Comparison of ENCODE assay signal across 9 cellular contexts in the genomic region with DNA sequence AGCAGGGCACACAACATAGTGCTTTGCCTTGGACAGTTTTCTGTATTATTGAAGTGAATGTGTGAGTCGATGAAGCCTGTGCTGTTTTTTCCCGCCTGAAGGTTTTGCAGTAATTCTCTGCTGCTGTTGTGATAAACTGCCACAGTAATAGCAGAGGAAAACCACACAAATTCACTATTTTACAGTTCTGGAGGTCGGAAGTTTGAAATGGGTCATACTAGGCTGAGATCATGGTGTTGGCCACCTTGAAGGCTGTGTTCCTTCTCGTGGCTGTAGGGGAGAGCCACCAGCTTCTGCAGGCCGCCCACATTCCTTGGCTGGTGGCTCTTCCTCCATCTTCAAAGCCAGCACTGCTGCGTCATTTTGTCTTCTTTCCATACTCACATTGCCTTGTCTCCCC. TPM values are rescaled to one million over a fixed set of nuclear protein-coding genes. Genes with fewer than 3 reads are reported as not detected.
DNase-seq lines count a peak whose midpoint lies in the region; ATAC-seq and TF ChIP-seq lines count a peak whose summit lies in the region.
"Had no signal": no experiment of that assay in that cellular context is flagged by ENCODE, and none has a peak within 500 bp of the region (broad histone marks: within the 10 kb centered on the region; RNA-seq: fewer than 3 reads in every experiment).

No MANE protein-coding gene starts in this region.

- POLR2A ChIA-PET in Caco-2 (lab: Charles Lee) = no interaction called here
- POLR2A ChIA-PET in activated naive CD8-positive, alpha-beta T cell treated with anti-CD3 and anti-CD28 coated beads, Interleukin-2, amount 10 ng/mL, durations not matched to agents 7 days and 5 days (lab: Charles Lee) = interaction anchor here (0.6 kb wide), 1 partner anchor 203 kb away, joined by 3 read pairs; no protein-coding TSS in a partner anchor

- no peak overlapping the region for H3K27ac ChIP-seq in CD4-positive, CD25-positive, alpha-beta regulatory T cell (ENCODE audit: insufficient read depth, low read length, poor library complexity, severe bottlenecking)
- H3K27ac ChIP-seq in neural cell (ENCODE audit: low read length) = no peak overlapping the region
- H3K27ac ChIP-seq: SJCRH30 had no signal

- peaks cover 0 to 23% (median 5%) of the 10 kb centered on the region in 4 donors for H3K4me1 Mint-ChIP-seq in CD4-positive, CD25-positive, alpha-beta regulatory T cell
- no peaks in the 10 kb centered on the region for H3K4me1 Mint-ChIP-seq in Caco-2 (ENCODE audit: low read depth, unreplicated experiment)
- peaks cover 10% of the 10 kb centered on the region for H3K4me1 Mint-ChIP-seq in activated naive CD8-positive, alpha-beta T cell treated with anti-CD3 and anti-CD28 coated beads, Interleukin-2, amount 10 ng/mL, durations not matched to agents 7 days and 5 days

- peaks cover 0 to 7% (median 1%) of the 10 kb centered on the region in 7 donors for H3K9me3 Mint-ChIP-seq in CD4-positive, CD25-positive, alpha-beta regulatory T cell
- H3K9me3 Mint-ChIP-seq in Caco-2 (ENCODE audit: unreplicated experiment) = peaks cover 10% of the 10 kb centered on the region
- peaks cover 2% of the 10 kb centered on the region for H3K9me3 Mint-ChIP-seq in activated naive CD8-positive, alpha-beta T cell treated with anti-CD3 and anti-CD28 coated beads, Interleukin-2, amount 10 ng/mL, durations not matched to agents 7 days and 5 days

- no peaks in the 10 kb centered on the region for H3F3A ChIP-seq in neural cell (ENCODE audit: insufficient read depth, low read length, poor library complexity, severe bottlenecking)

- CTCF ChIA-PET in Caco-2 (lab: Charles Lee) = no interaction called here

- no TSS peak for BruUV-seq in Caco-2 (replicated peaks; lab: Mats Ljungman, UMichigan)

- H3K36me3 Mint-ChIP-seq in CD4-positive, CD25-positive, alpha-beta regulatory T cell = peaks cover 3% of the 10 kb centered on the region
- no peaks in the 10 kb centered on the region for H3K36me3 Mint-ChIP-seq in Caco-2 (ENCODE audit: insufficient read depth, unreplicated experiment)
- no peaks in the 10 kb centered on the region for H3K36me3 Mint-ChIP-seq in activated naive CD8-positive, alpha-beta T cell treated with anti-CD3 and anti-CD28 coated beads, Interleukin-2, amount 10 ng/mL, durations not matched to agents 7 days and 5 days

- intact Hi-C loops in Caco-2 (cut with micrococcal nuclease; ENCODE audit: unreplicated experiment) = loop anchor here (5.0 kb wide), 1 partner anchor 543 kb away; no protein-coding TSS in a partner anchor

- H3K27me3 Mint-ChIP-seq in CD4-positive, CD25-positive, alpha-beta regulatory T cell = peaks cover 33% of the 10 kb centered on the region
- peaks cover 9% of the 10 kb centered on the region for H3K27me3 Mint-ChIP-seq in Caco-2 (ENCODE audit: insufficient read depth, unreplicated experiment)
- peaks cover 11% of the 10 kb centered on the region for H3K27me3 Mint-ChIP-seq in activated naive CD8-positive, alpha-beta T cell treated with anti-CD3 and anti-CD28 coated beads, Interleukin-2, amount 10 ng/mL, durations not matched to agents 7 days and 5 days

- H3K79me2 ChIP-seq in neural cell (replicated peaks; ENCODE audit: insufficient read depth, low read length) = peaks cover 29% of the 10 kb centered on the region

- no peak overlapping the region for H3K4me3 ChIP-seq in CD4-positive, CD25-positive, alpha-beta regulatory T cell (ENCODE audit: low read depth, low read length)
- H3K4me3 ChIP-seq in Caco-2 (ENCODE audit: low read depth, low read length) = no peak overlapping the region
- H3K4me3 ChIP-seq in neural cell (ENCODE audit: low read length) = peak overlapping the region; percentile 99
- H3K4me3 ChIP-seq: SJCRH30 had no signal

- H3K9me2 ChIP-seq in neural cell (ENCODE audit: insufficient read depth, low read length) = no peaks in the 10 kb centered on the region

- no peak overlapping the region for H2AFZ ChIP-seq in neural cell (ENCODE audit: low read depth, low read length)

- DNase-seq in CD4-positive, CD25-positive, alpha-beta regulatory T cell = no peak
- DNase-seq in Caco-2 (no peak), HT-29 (ENCODE audit: low spot score) (no peak)
- no peak for DNase-seq in activated naive CD8-positive, alpha-beta T cell treated with anti-CD3 and anti-CD28 coated beads, Interleukin-2, amount 10 ng/mL, durations not matched to agents 7 days and 5 days
- DNase-seq in stimulated activated CD4-positive, alpha-beta T cell treated with anti-CD3 and anti-CD28 coated beads, Interleukin-2, amount 100 ng/mL, for 48 hours = no peak
- DNase-seq: SJCRH30 had no signal

- H3K27ac Mint-ChIP-seq in CD4-positive, CD25-positive, alpha-beta regulatory T cell = no peak overlapping the region
- no peak overlapping the region for H3K27ac Mint-ChIP-seq in Caco-2 (ENCODE audit: unreplicated experiment)
- no peak overlapping the region for H3K27ac Mint-ChIP-seq in activated naive CD8-positive, alpha-beta T cell treated with anti-CD3 and anti-CD28 coated beads, Interleukin-2, amount 10 ng/mL, durations not matched to agents 7 days and 5 days

- no peak overlapping the region for H3K9ac ChIP-seq in neural cell (ENCODE audit: low read length)

- no peaks in the 10 kb centered on the region for H3K9me3 ChIP-seq in CD4-positive, CD25-positive, alpha-beta regulatory T cell (ENCODE audit: control insufficient read depth in 2 of 2, low read length in 2 of 2)
- no peaks in the 10 kb centered on the region for H3K9me3 ChIP-seq in Caco-2
- H3K9me3 ChIP-seq in neural cell (ENCODE audit: low read length) = no peaks in the 10 kb centered on the region
- H3K9me3 ChIP-seq: heart right ventricle, SJCRH30 had no signal

- no peak for ATAC-seq in CD4-positive, CD25-positive, alpha-beta regulatory T cell (ENCODE audit: low read depth in 2 of 2)
- no peak for ATAC-seq in activated naive CD8-positive, alpha-beta T cell treated with anti-CD3 and anti-CD28 coated beads, Interleukin-2, amount 10 ng/mL, durations not matched to agents 7 days and 5 days (ENCODE audit: low read depth)
- ATAC-seq in HG03571 (IDR thresholded peaks at IDR 0.05; ENCODE audit: unreplicated experiment) = no peak

- H3K27me3 ChIP-seq in CD4-positive, CD25-positive, alpha-beta regulatory T cell (ENCODE audit: control insufficient read depth, insufficient read depth, low read length) = no peaks in the 10 kb centered on the region
- no peaks in the 10 kb centered on the region for H3K27me3 ChIP-seq in Caco-2 (replicated peaks; ENCODE audit: control insufficient read depth, insufficient read depth, low read length)
- H3K27me3 ChIP-seq in neural cell (ENCODE audit: insufficient read depth, low read depth, low read length) = no peaks in the 10 kb centered on the region

- TF ChIP-seq RAD21 in neural cell (conservative IDR thresholded peaks at IDR 0.05) = no peak

- H3K36me3 ChIP-seq in CD4-positive, CD25-positive, alpha-beta regulatory T cell (ENCODE audit: control insufficient read depth, insufficient read depth, low read length) = no peaks in the 10 kb centered on the region
- no peaks in the 10 kb centered on the region for H3K36me3 ChIP-seq in Caco-2 (ENCODE audit: control insufficient read depth, insufficient read depth, low read length)
- no peaks in the 10 kb centered on the region for H3K36me3 ChIP-seq in neural cell (ENCODE audit: insufficient read depth, low read length)
- H3K36me3 ChIP-seq: heart right ventricle, SJCRH30 had no signal

- H3K4me3 Mint-ChIP-seq in CD4-positive, CD25-positive, alpha-beta regulatory T cell = peak overlapping the region; percentile 86 to 90 (median 86)
- peak overlapping the region; percentile 77 for H3K4me3 Mint-ChIP-seq in Caco-2 (ENCODE audit: unreplicated experiment)
- H3K4me3 Mint-ChIP-seq in activated naive CD8-positive, alpha-beta T cell treated with anti-CD3 and anti-CD28 coated beads, Interleukin-2, amount 10 ng/mL, durations not matched to agents 7 days and 5 days = peak overlapping the region; percentile 6

- H4K20me1 ChIP-seq in neural cell (ENCODE audit: insufficient read depth) = no peaks in the 10 kb centered on the region

- no peak for TF ChIP-seq EP300 in neural cell (conservative IDR thresholded peaks at IDR 0.05; ENCODE audit: poor library complexity, severe bottlenecking)

- no peak overlapping the region for H3K4me2 ChIP-seq in neural cell (ENCODE audit: low read length)

- H3K4me1 ChIP-seq in CD4-positive, CD25-positive, alpha-beta regulatory T cell (ENCODE audit: control insufficient read depth, insufficient read depth, low read length, poor library complexity, severe bottlenecking) = peaks cover 23% of the 10 kb centered on the region
- H3K4me1 ChIP-seq in Caco-2 = no peaks in the 10 kb centered on the region
- H3K4me1 ChIP-seq: SJCRH30 had no signal

- TF ChIP-seq CTCF in Caco-2 (IDR thresholded peaks at IDR 0.05; ENCODE audit: insufficient read depth in 1 of 2, low read depth in 1 of 2, low read length in 1 of 2, severe bottlenecking in 1 of 2, unreplicated experiment in 1 of 2) = no peak
- TF ChIP-seq CTCF in neural cell (IDR thresholded peaks at IDR 0.05; ENCODE audit: poor library complexity, severe bottlenecking) = no peak

TF ChIP-seq in neural cell, 6 proteins besides CTCF, POLR2A, EP300 and RAD21:
- TF ChIP-seq TAF1 (IDR thresholded peaks at IDR 0.05; ENCODE audit: low read depth) (no peak), MXI1 (conservative IDR thresholded peaks at IDR 0.05; ENCODE audit: poor library complexity, severe bottlenecking) (no peak)

RNA-seq across cellular contexts. Expression of gene SLC16A14, which starts 0.7 kb away (rescaled TPM):
- not detected for total RNA-seq in CD4-positive, CD25-positive, alpha-beta regulatory T cell
- polyA plus RNA-seq in CD4-positive, CD25-positive, alpha-beta regulatory T cell = under 1 TPM in 2 of 4 donors, not detected in 2; 0.10 to 0.14 TPM
- 0.19 TPM in 1 of 2 replicates, not detected in the other for total RNA-seq in Caco-2 (2022)
- total RNA-seq in activated naive CD8-positive, alpha-beta T cell treated with anti-CD3 and anti-CD28 coated beads, Interleukin-2, amount 10 ng/mL, durations not matched to agents 7 days and 5 days = under 1 TPM; 0.65 to 0.72 TPM
- 125 and 128 TPM in 2 replicates for polyA plus RNA-seq in neural cell
- polyA minus RNA-seq in neural cell = 201 and 206 TPM in 2 replicates
- 0.23 TPM in 1 of 2 replicates, not detected in the other for total RNA-seq in HT-29 (2014; rRNA removed; shearing (Covaris generic))
- total RNA-seq: SJCRH30 had no signal

Comparison
In these comparisons a context has a peak if more than half of its experiments do, and no peak if none do; other contexts are left out.
1. H3K4me3 Mint-ChIP-seq: peak in every context shown above with its lines; median percentile 86 in CD4-positive, CD25-positive, alpha-beta regulatory T cell; 77 in Caco-2; 6 in activated naive CD8-positive, alpha-beta T cell treated with anti-CD3 and anti-CD28 coated beads, Interleukin-2, amount 10 ng/mL, durations not matched to agents 7 days and 5 days.